Comparison of ENCODE assay signal across 8 cellular contexts in genomic region chr19:52139291-52140076, GRCh38. TPM values are rescaled to one million over a fixed set of nuclear protein-coding genes. Genes with fewer than 3 reads are reported as not detected.
A peak's percentile ranks its signal among the peaks of the same experiment; 100 is the strongest.
DNase-seq lines count a peak whose midpoint lies in the region; ATAC-seq, FAIRE-seq and TF ChIP-seq lines count a peak whose summit lies in the region.

TSS of gene ZNF616 (minus strand) at chr19:52139938. CDS start at chr19:52130512, 9,426 bp downstream.

- peak; percentile 94 for FAIRE-seq in urothelium cell line (lab: Jason Lieb, UNC)

- intact Hi-C loops in left ventricle myocardium superior (cut with micrococcal nuclease) (loop anchor here (2.0 kb wide), 1 partner anchor 97 kb away; no protein-coding TSS in a partner anchor), psoas muscle (cut with DNase I) (loop anchor here (1.0 to 5.0 kb wide), 3 partner anchors 31 to 98 kb away; partner anchors contain the start of gene ZNF836 (in 2 of the 2))

- TF ChIP-seq CTCF in GM13977 (IDR thresholded peaks at IDR 0.05; ENCODE audit: extremely low read depth, insufficient read depth, missing control alignments) (peak; percentile 94), psoas muscle (IDR thresholded peaks at IDR 0.05) (peak; percentile 79)

- peaks cover 4% of the 10 kb centered on the region for H3K9me3 ChIP-seq in psoas muscle

- H3K36me3 ChIP-seq in psoas muscle (ENCODE audit: insufficient read depth in 1 of 2, low read depth in 1 of 2) = no peaks in the 10 kb centered on the region

- DNase-seq in GM13977 (ENCODE audit: low spot score) = peak; percentile 94
- DNase-seq in NCI-H1694 (lab: John Stamatoyannopoulos, UW) = peak; percentile 80
- peak; percentile 94 to 97 (median 96) for DNase-seq in T-helper 2 cell
- DNase-seq in left ventricle myocardium superior = peak; percentile 98
- DNase-seq in psoas muscle = peak; percentile 98 to 99
- DNase-seq in urothelium cell line (ENCODE audit: low spot score) = peak; percentile 98

- 0% methylated on average over 50 of the region's 50 CpGs for WGBS in psoas muscle, 3 donors

- peak; percentile 79 for ATAC-seq in HG02870 (IDR thresholded peaks at IDR 0.05; ENCODE audit: unreplicated experiment)
- peak; percentile 99 for ATAC-seq in left ventricle myocardium superior
- ATAC-seq in psoas muscle = peak; percentile 99 to 100 (median 100)

- H3K4me3 ChIP-seq in psoas muscle = peak within 1 kb of the TSS; percentile 98

- H3K27me3 ChIP-seq in psoas muscle (ENCODE audit: insufficient read depth in 3 of 3, low read length in 2 of 3) = no peaks in the 10 kb centered on the region

- H3K27ac ChIP-seq in angular gyrus (ENCODE audit: low read depth, low read length) = peak within 1 kb of the TSS; percentile 85
- peak within 1 kb of the TSS; percentile 93 for H3K27ac ChIP-seq in psoas muscle

- in situ Hi-C loops in GM13977 (cut with MboI; ENCODE audit: low pct_unique_long_range_greater_than_20kb, low sequenced_read_pairs, unreplicated experiment) = no loop called here

- peaks cover 17% of the 10 kb centered on the region for H3K4me1 ChIP-seq in psoas muscle

RNA-seq across cellular contexts. Expression of gene ZNF616, which starts in this region (rescaled TPM):
- total RNA-seq in left ventricle myocardium superior = 5.5 TPM
- total RNA-seq in psoas muscle = 1 to 10 TPM; 1.8 to 6.2 (median 3.8) TPM
- polyA plus RNA-seq in psoas muscle = 1 to 10 TPM; 1.5 to 4.8 (median 2.2) TPM

Comparison
In these comparisons a context has a peak if more than half of its experiments do, and no peak if none do; other contexts are left out.
1. Peak in every context shown above with its lines: DNase-seq, ATAC-seq, H3K4me3 ChIP-seq and H3K27ac ChIP-seq.